In the genomic region with DNA sequence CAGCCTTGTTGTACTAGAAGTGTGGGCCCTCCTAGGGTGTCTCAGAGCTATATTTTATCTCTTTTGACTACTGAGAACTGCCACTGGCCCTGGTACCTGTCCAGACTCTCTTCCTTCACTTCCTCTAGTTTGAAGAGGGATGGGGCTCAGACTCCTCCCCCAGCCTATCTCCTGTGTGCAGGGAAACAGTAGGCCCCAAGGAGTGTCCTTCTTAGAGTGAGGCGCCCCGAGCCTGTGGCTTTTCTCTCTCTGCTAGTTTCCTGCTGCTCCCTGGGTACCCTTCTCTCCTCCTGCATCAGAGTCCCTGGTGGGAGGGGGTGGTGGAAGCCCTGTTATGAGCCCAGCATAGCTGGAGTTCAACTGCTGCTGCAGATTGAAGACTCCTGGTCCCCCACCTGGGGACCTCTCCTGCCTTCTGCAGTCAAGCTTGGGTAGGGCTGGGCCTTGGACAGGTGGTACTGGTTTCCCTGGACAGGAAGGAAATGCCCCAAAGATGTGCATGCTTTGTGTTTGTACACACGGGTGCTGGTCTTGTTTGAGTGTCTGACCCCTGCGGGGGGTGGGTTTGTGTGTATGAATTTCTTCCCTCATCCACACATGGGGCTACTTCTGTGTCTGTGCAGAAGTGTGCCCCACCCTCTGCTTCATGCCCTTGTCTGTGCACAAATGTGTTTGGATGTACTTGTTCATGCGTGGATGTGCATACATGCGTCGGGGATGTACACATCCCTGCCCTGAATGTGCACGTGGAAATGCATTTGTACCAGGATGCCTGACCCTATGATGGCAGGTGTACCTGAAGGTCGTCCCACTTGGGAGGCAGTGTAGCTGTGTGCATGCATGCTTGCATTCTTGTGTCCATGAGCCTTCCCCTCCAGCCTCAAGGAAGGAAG, we compare ENCODE assay signal across 8 cellular contexts. TPM values are rescaled to one million over a fixed set of nuclear protein-coding genes. Genes with fewer than 3 reads are reported as not detected.
A peak's percentile ranks its signal among the peaks of the same experiment; 100 is the strongest.
DNase-seq lines count a peak whose midpoint lies in the region; ATAC-seq and TF ChIP-seq lines count a peak whose summit lies in the region.

No MANE protein-coding gene starts in this region.

- H3K9me3 ChIP-seq in HUES6 (ENCODE audit: control insufficient read depth, insufficient read depth, low read depth, low read length) (no peaks in the 10 kb centered on the region), muscle layer of colon (ENCODE audit: low read length) (no peaks in the 10 kb centered on the region)

- H3K9ac ChIP-seq in HUES6 (ENCODE audit: low read length), result no peak overlapping the region
- no peak overlapping the region for H3K9ac ChIP-seq in muscle layer of colon (ENCODE audit: low read length)

- H3K36me3 Mint-ChIP-seq in brain, result no peaks in the 10 kb centered on the region

- DNase-seq in AG08396 (ENCODE audit: low spot score) (peak; percentile 2), NCI-H1105 treated with DMSO at 0.1 percent for 48 hours (lab: John Stamatoyannopoulos, UW) (no peak)

- no peak overlapping the region for H3K27ac ChIP-seq in HUES6 (ENCODE audit: low read depth, low read length)
- H3K27ac ChIP-seq in muscle layer of colon (ENCODE audit: low read depth, low read length), result peak overlapping the region; percentile 20

- H3K4me1 Mint-ChIP-seq in brain, result peaks cover 39% of the 10 kb centered on the region

- no peak for ATAC-seq in GM18873 (IDR thresholded peaks at IDR 0.05; ENCODE audit: low FRiP score, unreplicated experiment)
- ATAC-seq in HG02884 (IDR thresholded peaks at IDR 0.05; ENCODE audit: unreplicated experiment), result no peak
- ATAC-seq in HG02610 (IDR thresholded peaks at IDR 0.05; ENCODE audit: unreplicated experiment), result no peak

- H3K4me3 ChIP-seq in HUES6 (ENCODE audit: low read depth, low read length), result peak overlapping the region; percentile 61
- peak overlapping the region in 1 of 2 donors; percentile 18 for H3K4me3 ChIP-seq in muscle layer of colon (ENCODE audit: low read depth in 1 of 2, low read length in 2 of 2)

- H3K9me3 Mint-ChIP-seq in brain, result no peaks in the 10 kb centered on the region

- no peaks in the 10 kb centered on the region for H3K36me3 ChIP-seq in HUES6 (ENCODE audit: control insufficient read depth, insufficient read depth, low read length)
- no peaks in the 10 kb centered on the region for H3K36me3 ChIP-seq in muscle layer of colon (ENCODE audit: insufficient read depth, low read length)

- peaks cover 34% of the 10 kb centered on the region for H3K4me1 ChIP-seq in HUES6 (ENCODE audit: control insufficient read depth, insufficient read depth, low read length)
- peaks cover 86% of the 10 kb centered on the region for H3K4me1 ChIP-seq in muscle layer of colon (ENCODE audit: insufficient read depth, low read length)

- H3K4me3 Mint-ChIP-seq in brain, result peak overlapping the region; percentile 19 to 88 (median 74)

- H3K27me3 ChIP-seq in HUES6 (ENCODE audit: control insufficient read depth, insufficient read depth, low read length) (peaks cover 25% of the 10 kb centered on the region), muscle layer of colon (ENCODE audit: control insufficient read depth in 1 of 2, insufficient read depth in 2 of 2, low read length in 2 of 2) (no peaks in the 10 kb centered on the region)

- H3K27ac Mint-ChIP-seq in brain, result peak overlapping the region in 4 of 5 experiments; percentile 31 to 83 (median 57)

- TF ChIP-seq CTCF in brain (conservative IDR thresholded peaks at IDR 0.05), result no peak

- peaks cover 4% of the 10 kb centered on the region for H3K27me3 Mint-ChIP-seq in brain

RNA-seq across cellular contexts. Expression of a gene that starts 6.9 kb away (rescaled TPM):
- 26.2 TPM for polyA plus RNA-seq in brain (ENCODE audit: insufficient read depth, low read depth, low replicate concordance)

RNA-seq across cellular contexts. Expression of a gene that starts 28.2 kb away (rescaled TPM):
- polyA plus RNA-seq in brain (ENCODE audit: insufficient read depth, low read depth, low replicate concordance), result 23.2 TPM

RNA-seq across cellular contexts. Expression of a gene that starts 48.6 kb away (rescaled TPM):
- polyA plus RNA-seq in brain (ENCODE audit: insufficient read depth, low read depth, low replicate concordance), result not detected
